In the genomic region with DNA sequence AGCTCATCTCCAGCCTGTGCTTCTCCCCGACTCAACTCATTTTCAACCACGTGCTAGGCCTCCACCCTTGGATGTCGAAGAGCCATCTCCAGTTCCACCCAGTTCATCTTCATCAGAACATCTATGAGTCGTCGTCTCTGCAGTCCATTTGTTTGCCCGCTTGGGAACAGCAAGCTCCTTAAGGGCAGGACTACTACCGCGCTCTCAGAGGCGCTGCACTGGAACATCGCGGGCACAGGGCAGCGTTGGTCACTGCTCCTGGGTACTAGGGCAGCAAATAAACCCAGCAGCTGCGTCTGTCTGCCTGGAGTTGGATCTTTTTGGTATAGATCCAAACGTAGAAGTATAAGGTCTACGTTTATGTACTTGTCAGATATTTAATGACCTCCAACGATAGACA, we compare ENCODE assay signal across 8 cellular contexts. TPM values are rescaled to one million over a fixed set of nuclear protein-coding genes. Genes with fewer than 3 reads are reported as not detected.
DNase-seq lines count a peak whose midpoint lies in the region; ATAC-seq and TF ChIP-seq lines count a peak whose summit lies in the region.

No MANE protein-coding gene starts in this region.

- H3K27me3 ChIP-seq in DOHH2 (ENCODE audit: control insufficient read depth, low read length) (no peaks in the 10 kb centered on the region), PC-3 (ENCODE audit: low read length) (no peaks in the 10 kb centered on the region), thymus (ENCODE audit: control insufficient read depth, insufficient read depth) (no peaks in the 10 kb centered on the region)

- peak overlapping the region; percentile 99 for H2AFZ ChIP-seq in PC-3 (ENCODE audit: low read length)

- peaks cover 32% of the 10 kb centered on the region for H3F3A ChIP-seq in DOHH2 (ENCODE audit: control insufficient read depth, insufficient read depth)
- no peaks in the 10 kb centered on the region for H3F3A ChIP-seq in PC-3 (ENCODE audit: low read length, unreplicated experiment)

- BruUV-seq in PC-3 (replicated peaks; lab: Mats Ljungman, UMichigan), result TSS peak; percentile 83

- ATAC-seq in PC-3, result peak; percentile 28
- no peak for ATAC-seq in HG02759 (IDR thresholded peaks at IDR 0.05; ENCODE audit: unreplicated experiment)

- H3K4me1 ChIP-seq in DOHH2 (ENCODE audit: control insufficient read depth, low read length), result peaks cover 72% of the 10 kb centered on the region
- H3K4me1 ChIP-seq in PC-3 (ENCODE audit: insufficient read depth, low read length), result peaks cover 14% of the 10 kb centered on the region
- H3K4me1 ChIP-seq in thymus (ENCODE audit: control insufficient read depth, insufficient read depth, low read length), result peaks cover 8% of the 10 kb centered on the region

- H3K9ac ChIP-seq in PC-3 (ENCODE audit: low read length), result peak overlapping the region; percentile 82

- CTCF ChIA-PET in PC-3 (lab: Charles Lee), result no interaction called here

- 66% methylated on average over 16 of the region's 16 CpGs for WGBS in thymus

- H3K4me3 ChIP-seq in DOHH2 (ENCODE audit: low read length) (peak overlapping the region; percentile 88), PC-3 (ENCODE audit: low read length) (peak overlapping the region; percentile 88), thymus (ENCODE audit: low read length) (peak overlapping the region; percentile 95)

- H3K4me2 ChIP-seq in DOHH2 (ENCODE audit: low read length), result peak overlapping the region; percentile 95
- peak overlapping the region; percentile 93 for H3K4me2 ChIP-seq in PC-3 (ENCODE audit: low read length)

- peak; percentile 17 for DNase-seq in PC-3
- peak; percentile 11 for DNase-seq in medulla oblongata (ENCODE audit: extremely low spot score)
- DNase-seq in DMS 273 (lab: John Stamatoyannopoulos, UW; ENCODE audit: unreplicated experiment), result no peak
- no peak for DNase-seq in effector CD8-positive, alpha-beta T cell (lab: John Stamatoyannopoulos, UW)

- H3K79me2 ChIP-seq in DOHH2 (ENCODE audit: control insufficient read depth, low read length), result peaks cover 58% of the 10 kb centered on the region
- H3K79me2 ChIP-seq in PC-3 (ENCODE audit: low read length), result peaks cover 46% of the 10 kb centered on the region

- H3K27ac ChIP-seq in DOHH2 (ENCODE audit: low read depth, low read length), result peak overlapping the region; percentile 89
- H3K27ac ChIP-seq in PC-3 (ENCODE audit: low read length), result peak overlapping the region; percentile 46
- peak overlapping the region; percentile 82 for H3K27ac ChIP-seq in cingulate gyrus (ENCODE audit: low read depth, low read length)
- H3K27ac ChIP-seq in thymus (ENCODE audit: low read depth), result peak overlapping the region; percentile 96

- POLR2A ChIA-PET in PC-3 (lab: Charles Lee; ENCODE audit: unreplicated experiment), result no interaction called here

- H3K9me3 ChIP-seq in DOHH2 (ENCODE audit: control insufficient read depth, insufficient read depth, low read length) (0 out of 2 replicates have a peak, but pooled peaks cover 3% of the 10 kb centered on the region), PC-3 (ENCODE audit: low read length) (no peaks in the 10 kb centered on the region), thymus (ENCODE audit: control insufficient read depth) (no peaks in the 10 kb centered on the region)

- H3K36me3 ChIP-seq in DOHH2 (ENCODE audit: control insufficient read depth, low read length) (peaks cover 32% of the 10 kb centered on the region), PC-3 (ENCODE audit: low read depth, low read length) (no peaks in the 10 kb centered on the region), thymus (ENCODE audit: control insufficient read depth, insufficient read depth) (no peaks in the 10 kb centered on the region)

- intact Hi-C loops in PC-3 (cut with micrococcal nuclease), result no loop called here

- H4K20me1 ChIP-seq in DOHH2 (ENCODE audit: control insufficient read depth, insufficient read depth, low read depth, low read length) (no peaks in the 10 kb centered on the region), PC-3 (ENCODE audit: low read length) (no peaks in the 10 kb centered on the region)

- TF ChIP-seq CTCF in DOHH2 (IDR thresholded peaks at IDR 0.05; ENCODE audit: low read depth, low read length, poor library complexity, severe bottlenecking), result no peak
- no peak for TF ChIP-seq CTCF in PC-3 (conservative IDR thresholded peaks at IDR 0.05; ENCODE audit: low read depth, low read length)

- no peaks in the 10 kb centered on the region for H3K9me2 ChIP-seq in DOHH2 (replicated peaks; ENCODE audit: control insufficient read depth, low read length)
- H3K9me2 ChIP-seq in PC-3 (replicated peaks; ENCODE audit: low read length), result no peaks in the 10 kb centered on the region

RNA-seq across cellular contexts. Expression of a gene that starts 0.5 kb away (rescaled TPM):
- 9.4 and 13.8 TPM in 2 replicates for total RNA-seq in PC-3 (2014; rRNA removed)
- 25.5 TPM for polyA plus RNA-seq in thymus

Comparison
In these comparisons a context has a peak if more than half of its experiments do, and no peak if none do; other contexts are left out.
1. H3K27ac ChIP-seq: peak in every context shown above with its lines; median percentile 96 in thymus; 89 in DOHH2; 82 in cingulate gyrus; 46 in PC-3.
2. DNase-seq: peak in PC-3 (single experiment) and medulla oblongata (single experiment); none in DMS 273 (single experiment) and effector CD8-positive, alpha-beta T cell (single experiment).
3. Peak in every context shown above with its lines, with median percentiles within 50 percentile points of each other: H3K4me3 ChIP-seq.